ENCODE assay signal across 9 cellular contexts in the genomic region with DNA sequence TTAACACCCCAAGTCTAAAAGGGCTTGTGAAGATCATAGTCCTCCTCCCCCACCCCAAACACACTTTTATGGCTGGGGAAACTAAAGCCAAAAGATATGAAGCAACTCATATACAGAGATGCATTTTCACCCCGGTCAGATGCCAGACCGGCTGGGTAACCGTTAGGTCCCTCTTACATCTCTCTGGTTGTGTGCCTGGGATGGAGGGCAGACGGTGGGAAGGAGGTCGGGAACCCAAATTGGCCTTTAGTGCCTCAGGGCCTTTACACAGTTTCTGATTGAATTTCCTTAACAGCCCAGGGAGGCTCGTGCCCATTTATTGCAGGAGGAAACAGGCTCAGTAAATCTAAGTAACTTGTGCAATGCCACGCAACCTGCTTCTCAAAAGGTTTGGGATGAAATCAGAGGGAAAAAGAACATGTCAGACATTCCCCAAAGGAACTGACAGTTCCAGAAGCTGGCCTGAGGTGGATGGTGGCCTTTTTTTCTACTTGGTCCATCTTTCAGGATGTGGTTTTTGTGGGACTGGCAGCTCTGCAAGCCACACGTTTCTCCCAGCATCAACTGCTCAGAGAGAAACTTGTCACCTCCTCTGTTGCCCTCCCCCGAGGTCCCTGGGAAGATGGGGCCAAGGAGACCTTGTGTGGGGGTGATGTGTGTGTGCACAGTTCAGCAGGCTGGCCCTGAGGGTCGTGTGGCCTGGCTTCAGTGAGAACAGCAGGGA. TPM values are rescaled to one million over a fixed set of nuclear protein-coding genes. Genes with fewer than 3 reads are reported as not detected.
A peak's percentile ranks its signal among the peaks of the same experiment; 100 is the strongest.
DNase-seq lines count a peak whose midpoint lies in the region; ATAC-seq lines count a peak whose summit lies in the region.
"Had no signal": no experiment of that assay in that cellular context is flagged by ENCODE, and none has a peak within 500 bp of the region (broad histone marks: within the 10 kb centered on the region; RNA-seq: fewer than 3 reads in every experiment).

No MANE protein-coding gene starts in this region.

- intact Hi-C loops in CD4-positive, alpha-beta memory T cell (cut with micrococcal nuclease), result loop anchor here (1.0 kb wide), 3 partner anchors 213 to 348 kb away; no protein-coding TSS in a partner anchor

- DNase-seq in CD4-positive, alpha-beta memory T cell, result peak; percentile 31 to 49 (median 34)
- no peak for DNase-seq in Karpas-422
- peak in 3 of 10 donors; percentile 28 to 41 (median 33) for DNase-seq in naive thymus-derived CD8-positive, alpha-beta T cell
- no peak for DNase-seq in islet precursor cell
- DNase-seq in NCI-H82 (lab: John Stamatoyannopoulos, UW), result no peak
- no peak for DNase-seq in superior temporal gyrus (ENCODE audit: extremely low spot score)
- DNase-seq in HuH-7 (ENCODE audit: low spot score), result no peak

- peak overlapping the region; percentile 97 to 99 (median 98) for H3K4me3 Mint-ChIP-seq in CD4-positive, alpha-beta memory T cell
- H3K4me3 Mint-ChIP-seq in activated T-helper 17 cell treated with anti-CD3 and anti-CD28 coated beads, Interleukin-2, amount 50 U/mL, for 72 hours, result peak overlapping the region; percentile 99
- peak overlapping the region; percentile 96 to 100 (median 99) for H3K4me3 Mint-ChIP-seq in naive thymus-derived CD8-positive, alpha-beta T cell

- H3K36me3 Mint-ChIP-seq in CD4-positive, alpha-beta memory T cell, result peaks cover 0 to 34% of the 10 kb centered on the region in 2 donors
- H3K36me3 Mint-ChIP-seq in activated T-helper 17 cell treated with anti-CD3 and anti-CD28 coated beads, Interleukin-2, amount 50 U/mL, for 72 hours (ENCODE audit: low read depth), result peaks cover 39% of the 10 kb centered on the region
- H3K36me3 Mint-ChIP-seq in naive thymus-derived CD8-positive, alpha-beta T cell, result peaks cover 0 to 2% (median 0%) of the 10 kb centered on the region in 3 donors

- peaks cover 17 to 53% (median 33%) of the 10 kb centered on the region in 4 donors for H3K4me1 Mint-ChIP-seq in CD4-positive, alpha-beta memory T cell
- peaks cover 14% of the 10 kb centered on the region for H3K4me1 Mint-ChIP-seq in activated T-helper 17 cell treated with anti-CD3 and anti-CD28 coated beads, Interleukin-2, amount 50 U/mL, for 72 hours
- H3K4me1 Mint-ChIP-seq in naive thymus-derived CD8-positive, alpha-beta T cell, result peaks cover 20 to 49% (median 37%) of the 10 kb centered on the region in 4 donors

- H3K4me1 ChIP-seq in CD4-positive, alpha-beta memory T cell (ENCODE audit: insufficient read depth, low read length), result peaks cover 35% of the 10 kb centered on the region
- peaks cover 29% of the 10 kb centered on the region for H3K4me1 ChIP-seq in Karpas-422 (ENCODE audit: low read length)

- CTCF ChIA-PET in CD4-positive, alpha-beta memory T cell (lab: Charles Lee; ENCODE audit: partially characterized antibody), result interaction anchor here (0.7 to 8.5 kb wide), 14 partner anchors 17 to 349 kb away, joined by 3 to 196 read pairs (median 6); no protein-coding TSS in a partner anchor

- peak overlapping the region; percentile 1 to 87 for H3K4me3 ChIP-seq in CD4-positive, alpha-beta memory T cell (ENCODE audit: low read length in 2 of 2)
- H3K4me3 ChIP-seq in Karpas-422 (ENCODE audit: low read length), result no peak overlapping the region

- no peak overlapping the region for H3K4me2 ChIP-seq in Karpas-422 (ENCODE audit: low read depth, low read length, poor library complexity, severe bottlenecking)

- H3K27me3 ChIP-seq in CD4-positive, alpha-beta memory T cell (ENCODE audit: insufficient read depth, low read length), result no peaks in the 10 kb centered on the region
- 0 out of 2 replicates have a peak, but pooled peaks cover 3% of the 10 kb centered on the region for H3K27me3 ChIP-seq in Karpas-422 (ENCODE audit: low read length)

- H3K9me3 Mint-ChIP-seq in CD4-positive, alpha-beta memory T cell, result peaks cover 0 to 1% (median 0%) of the 10 kb centered on the region in 8 donors
- no peaks in the 10 kb centered on the region for H3K9me3 Mint-ChIP-seq in activated T-helper 17 cell treated with anti-CD3 and anti-CD28 coated beads, Interleukin-2, amount 50 U/mL, for 72 hours
- no peaks in the 10 kb centered on the region for H3K9me3 Mint-ChIP-seq in naive thymus-derived CD8-positive, alpha-beta T cell

- peak overlapping the region; percentile 64 to 99 (median 76) for H3K27ac Mint-ChIP-seq in CD4-positive, alpha-beta memory T cell
- H3K27ac Mint-ChIP-seq in activated T-helper 17 cell treated with anti-CD3 and anti-CD28 coated beads, Interleukin-2, amount 50 U/mL, for 72 hours, result peak overlapping the region; percentile 95
- peak overlapping the region; percentile 26 to 97 (median 81) for H3K27ac Mint-ChIP-seq in naive thymus-derived CD8-positive, alpha-beta T cell

- peaks cover 0 to 2% of the 10 kb centered on the region in 2 donors for H3K27me3 Mint-ChIP-seq in CD4-positive, alpha-beta memory T cell
- H3K27me3 Mint-ChIP-seq in activated T-helper 17 cell treated with anti-CD3 and anti-CD28 coated beads, Interleukin-2, amount 50 U/mL, for 72 hours, result no peaks in the 10 kb centered on the region
- peaks cover 0 to 7% (median 0%) of the 10 kb centered on the region in 5 donors for H3K27me3 Mint-ChIP-seq in naive thymus-derived CD8-positive, alpha-beta T cell

- POLR2A ChIA-PET in CD4-positive, alpha-beta memory T cell (lab: Charles Lee; ENCODE audit: partially characterized antibody), result interaction anchor here (1.0 to 11.6 kb wide), 11 partner anchors 16 to 814 kb away, joined by 3 to 327 read pairs (median 17); partner anchors contain the start of genes CLCN6, MFN2 and MTHFR
- POLR2A ChIA-PET in naive thymus-derived CD8-positive, alpha-beta T cell (lab: Charles Lee), result interaction anchor here (0.5 to 10.2 kb wide), 6 partner anchors 18 to 213 kb away, joined by 3 to 269 read pairs (median 12); no protein-coding TSS in a partner anchor

- ATAC-seq in activated T-helper 17 cell treated with anti-CD3 and anti-CD28 coated beads, Interleukin-2, amount 50 U/mL, for 72 hours (replicated peaks), result peak; percentile 18
- no peak for ATAC-seq in naive thymus-derived CD8-positive, alpha-beta T cell

- no peaks in the 10 kb centered on the region for H3K9me3 ChIP-seq in CD4-positive, alpha-beta memory T cell (ENCODE audit: control insufficient read depth in 1 of 2, low read length in 2 of 2)
- no peaks in the 10 kb centered on the region for H3K9me3 ChIP-seq in Karpas-422 (ENCODE audit: low read length)

- no peaks in the 10 kb centered on the region; the same call in 1 of the 2 replicates for H4K20me1 ChIP-seq in Karpas-422 (ENCODE audit: insufficient read depth, low read depth, low read length)

- no peak overlapping the region for H3K9ac ChIP-seq in Karpas-422 (ENCODE audit: low read length)

- no peaks in the 10 kb centered on the region for H3K79me2 ChIP-seq in Karpas-422 (ENCODE audit: low read length)

- H3K9me2 ChIP-seq in Karpas-422 (replicated peaks; ENCODE audit: insufficient read depth, low read length), result no peaks in the 10 kb centered on the region

- H3K27ac ChIP-seq in CD4-positive, alpha-beta memory T cell (ENCODE audit: low read depth, low read length), result no peak overlapping the region
- H3K27ac ChIP-seq in Karpas-422 (ENCODE audit: low read length), result no peak overlapping the region

- no peaks in the 10 kb centered on the region for H3K36me3 ChIP-seq in CD4-positive, alpha-beta memory T cell (ENCODE audit: insufficient read depth, low read length)
- H3K36me3 ChIP-seq in Karpas-422 (ENCODE audit: insufficient read depth, low read length), result no peaks in the 10 kb centered on the region

- H2AFZ ChIP-seq in Karpas-422 (ENCODE audit: low read length), result peak overlapping the region; percentile 56; the same call in 1 of the 2 replicates

RNA-seq across cellular contexts. Expression of gene DHRS3, which starts 2.3 kb away (rescaled TPM):
- 10 to 100 TPM; 87.4 to 91.8 TPM for total RNA-seq in CD4-positive, alpha-beta memory T cell
- 10 to 100 TPM; 30.1 to 40.5 TPM for polyA plus RNA-seq in CD4-positive, alpha-beta memory T cell
- 0.19 TPM in 1 of 2 replicates, not detected in the other for total RNA-seq in Karpas-422 (2014; rRNA removed; shearing (Covaris generic); ENCODE audit: low replicate concordance)
- 10 to 100 TPM; 15.9 to 97.8 TPM for total RNA-seq in activated T-helper 17 cell treated with anti-CD3 and anti-CD28 coated beads, Interleukin-2, amount 50 U/mL, for 72 hours
- 10 to 100 TPM; 86.4 to 91.0 TPM for total RNA-seq in naive thymus-derived CD8-positive, alpha-beta T cell
- polyA plus RNA-seq in naive thymus-derived CD8-positive, alpha-beta T cell, result 10 to 100 TPM; 17.7 to 31.0 (median 20.4) TPM

RNA-seq across cellular contexts. Expression of gene AADACL4, which starts 23.6 kb away (rescaled TPM):
- not detected for total RNA-seq in CD4-positive, alpha-beta memory T cell
- not detected for polyA plus RNA-seq in CD4-positive, alpha-beta memory T cell
- total RNA-seq in Karpas-422 (2014; rRNA removed; shearing (Covaris generic); ENCODE audit: low replicate concordance), result not detected in 2 replicates
- total RNA-seq in activated T-helper 17 cell treated with anti-CD3 and anti-CD28 coated beads, Interleukin-2, amount 50 U/mL, for 72 hours, result not detected
- not detected for total RNA-seq in naive thymus-derived CD8-positive, alpha-beta T cell
- not detected for polyA plus RNA-seq in naive thymus-derived CD8-positive, alpha-beta T cell
- total RNA-seq: mononuclear cell had no signal

Comparison
In these comparisons a context has a peak if more than half of its experiments do, and no peak if none do; other contexts are left out.
1. DNase-seq: peak in CD4-positive, alpha-beta memory T cell (5 of 5); none in Karpas-422 (single experiment), islet precursor cell (single experiment), NCI-H82 (single experiment), superior temporal gyrus (single experiment) and HuH-7 (single experiment).
2. RNA of gene DHRS3, which starts 2.3 kb away (total RNA-seq): 15.9 to 97.8 TPM in activated T-helper 17 cell treated with anti-CD3 and anti-CD28 coated beads, Interleukin-2, amount 50 U/mL, for 72 hours, 87.4 to 91.8 TPM in CD4-positive, alpha-beta memory T cell and 86.4 to 91.0 TPM in naive thymus-derived CD8-positive, alpha-beta T cell; 0.19 TPM in Karpas-422; every median in the first group is over 10 times any median in the second.
3. Peak in every context shown above with its lines, with median percentiles within 50 percentile points of each other: H3K27ac Mint-ChIP-seq and H3K4me3 Mint-ChIP-seq.